23 cellular contexts compared by ENCODE assay signal in the genomic region with DNA sequence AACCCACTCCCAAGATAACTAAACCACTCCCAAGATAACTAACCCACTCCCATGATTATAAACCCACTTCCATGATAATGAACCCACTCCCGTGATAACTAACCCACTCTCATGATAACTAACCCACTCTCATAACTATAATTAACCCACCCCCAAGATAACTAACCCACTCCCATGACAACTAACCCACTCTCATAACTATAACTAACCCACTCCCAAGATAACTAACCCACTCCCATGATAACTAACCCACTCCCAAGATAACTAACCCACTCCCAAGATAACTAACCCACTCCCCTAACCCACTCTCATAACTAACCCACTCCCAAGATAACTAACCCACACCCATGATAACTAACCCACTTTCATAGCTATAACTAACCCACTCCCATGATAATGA.
"Had no signal": no experiment of that assay in that cellular context is flagged by ENCODE, and none has a peak within 500 bp of the region (broad histone marks: within the 10 kb centered on the region; RNA-seq: fewer than 3 reads in every experiment).

No MANE protein-coding gene starts in this region.

- H3K27me3 Mint-ChIP-seq: IgD-negative memory B cell had no signal

- H3K4me3 ChIP-seq: PC-9, Peyer's patch, SJSA1, SK-N-MC had no signal

- DNase-seq: KBM-7, MV-4-11, NCI-H1092, NCI-H1105 treated with DMSO at 0.1 percent for 48 hours, NCI-H1417 treated with DMSO at 0.1 percent for 48 hours, NCI-H146, NCI-H1694 treated with DMSO at 0.1 percent for 48 hours, NCI-H2029, NCI-H2081 treated with DMSO at 0.1 percent for 48 hours, NCI-H2171, NCI-H226, NCI-H446, NCI-H510A, NCI-H524 treated with DMSO at 0.1 percent for 48 hours, NCI-H774, PC-9, Peyer's patch, SHP77 treated with DMSO at 0.1 percent for 48 hours had no signal

- H3K36me3 ChIP-seq: Peyer's patch, SJSA1 had no signal

- H3K27me3 ChIP-seq: Peyer's patch, SJSA1 had no signal

- H3K27ac Mint-ChIP-seq: IgD-negative memory B cell had no signal

- H3K4me3 Mint-ChIP-seq: IgD-negative memory B cell had no signal

- H3K4me2 ChIP-seq: PC-9 had no signal

- H3K36me3 Mint-ChIP-seq: IgD-negative memory B cell had no signal

- H3K27ac ChIP-seq: HL-60, PC-9, Peyer's patch, SJSA1, SK-N-MC had no signal

- H2AFZ ChIP-seq: PC-9 had no signal

- ATAC-seq: Right ventricle myocardium inferior had no signal

- H3K9me3 ChIP-seq: SJSA1 had no signal
